ENCODE assay signal across 24 cellular contexts in genomic region chr10:79602953-79603352, GRCh38. TPM values are rescaled to one million over a fixed set of nuclear protein-coding genes. Genes with fewer than 3 reads are reported as not detected.
"Had no signal": no experiment of that assay in that cellular context is flagged by ENCODE, and none has a peak within 500 bp of the region (broad histone marks: within the 10 kb centered on the region; RNA-seq: fewer than 3 reads in every experiment).

No MANE protein-coding gene starts in this region.

- H3K27me3 Mint-ChIP-seq: activated B cell treated with CpG ODN at 0.5 μM for 24 hours; activated naive CD4-positive, alpha-beta T cell treated with anti-CD3 and anti-CD28 coated beads, Interleukin-2, amount 50 U/mL, for 24 hours had no signal

- H3K4me1 Mint-ChIP-seq: activated naive CD4-positive, alpha-beta T cell treated with anti-CD3 and anti-CD28 coated beads, Interleukin-2, amount 50 U/mL, for 24 hours; central memory CD8-positive, alpha-beta T cell had no signal

- H3K27ac ChIP-seq: body of pancreas had no signal

- H3K36me3 Mint-ChIP-seq: activated naive CD4-positive, alpha-beta T cell treated with anti-CD3 and anti-CD28 coated beads, Interleukin-2, amount 50 U/mL, for 24 hours had no signal

- H3K4me3 Mint-ChIP-seq: activated B cell treated with CpG ODN at 0.5 μM for 24 hours; activated CD8-positive, alpha-beta T cell treated with anti-CD3 and anti-CD28 coated beads for 36 hours; activated naive CD4-positive, alpha-beta T cell treated with anti-CD3 and anti-CD28 coated beads, Interleukin-2, amount 50 U/mL, for 24 hours; central memory CD8-positive, alpha-beta T cell; T-helper 17 cell had no signal

- H3K9me3 Mint-ChIP-seq: activated naive CD4-positive, alpha-beta T cell treated with anti-CD3 and anti-CD28 coated beads, Interleukin-2, amount 50 U/mL, for 24 hours had no signal

- H3K27ac Mint-ChIP-seq: activated B cell treated with CpG ODN at 0.5 μM for 24 hours; activated CD8-positive, alpha-beta T cell treated with anti-CD3 and anti-CD28 coated beads for 36 hours; activated naive CD4-positive, alpha-beta T cell treated with anti-CD3 and anti-CD28 coated beads, Interleukin-2, amount 50 U/mL, for 24 hours; T-helper 17 cell had no signal

- H3K27me3 ChIP-seq: body of pancreas had no signal

- DNase-seq: activated B cell treated with CpG ODN at 0.5 μM for 24 hours; activated CD4-positive, alpha-beta T cell treated with anti-CD3 and anti-CD28 coated beads, Interleukin-2, amount 50 U/mL, for 1 hour; activated CD8-positive, alpha-beta memory T cell treated with anti-CD3 and anti-CD28 coated beads, Interleukin-2, amount 50 U/mL, for 4 hours; activated CD8-positive, alpha-beta T cell treated with anti-CD3 and anti-CD28 coated beads for 36 hours; activated naive CD4-positive, alpha-beta T cell; activated T-cell treated with anti-CD3 and anti-CD28 coated beads, Interleukin-2, amount 50 U/mL, for 1 hour; aorta; body of pancreas; KG1; MV-4-11; NCI-H1105; NCI-H1436; NCI-H1694 treated with DMSO at 0.1 percent for 48 hours; NCI-H2029 treated with DMSO at 0.1 percent for 48 hours; NCI-H446 treated with DMSO at 0.1 percent for 48 hours; NCI-H524 treated with DMSO at 0.1 percent for 48 hours; NCI-H774; PC-3; SIG-M5; T-helper 17 cell; T-helper 9 cell had no signal

- H3K4me3 ChIP-seq: body of pancreas had no signal

- ATAC-seq: activated CD8-positive, alpha-beta T cell treated with anti-CD3 and anti-CD28 coated beads for 36 hours; body of pancreas; PC-3; T-helper 17 cell had no signal

- H3K4me1 ChIP-seq: body of pancreas had no signal

RNA-seq across cellular contexts. Expression of gene SFTPA1, which starts 7.8 kb away (rescaled TPM):
- total RNA-seq: activated B cell treated with CpG ODN at 0.5 μM for 24 hours; activated CD8-positive, alpha-beta T cell treated with anti-CD3 and anti-CD28 coated beads for 36 hours; MCF 10A; PC-3; T-helper 17 cell had no signal

RNA-seq across cellular contexts. Expression of gene SFTPA2, which starts 42.7 kb away (rescaled TPM):
- total RNA-seq: activated B cell treated with CpG ODN at 0.5 μM for 24 hours; activated CD8-positive, alpha-beta T cell treated with anti-CD3 and anti-CD28 coated beads for 36 hours; MCF 10A; PC-3; T-helper 17 cell had no signal
